In genomic region chr1:166040223-166040622, GRCh38 we compare ENCODE assay signal across 1 cellular context.
TF ChIP-seq lines count a peak whose summit lies in the region.

No MANE protein-coding gene starts in this region.

TF ChIP-seq in GM23338, 12 proteins besides CTCF, POLR2A, EP300 and RAD21 (continued from another document):
- TF ChIP-seq ZNF462 (CRISPR knock-in tag; IDR thresholded peaks at IDR 0.05) = no peak
- TF ChIP-seq EZH2 (IDR thresholded peaks at IDR 0.05; ENCODE audit: low read depth, unreplicated experiment) = no peak
